ENCODE assay signal across 11 cellular contexts in the genomic region with DNA sequence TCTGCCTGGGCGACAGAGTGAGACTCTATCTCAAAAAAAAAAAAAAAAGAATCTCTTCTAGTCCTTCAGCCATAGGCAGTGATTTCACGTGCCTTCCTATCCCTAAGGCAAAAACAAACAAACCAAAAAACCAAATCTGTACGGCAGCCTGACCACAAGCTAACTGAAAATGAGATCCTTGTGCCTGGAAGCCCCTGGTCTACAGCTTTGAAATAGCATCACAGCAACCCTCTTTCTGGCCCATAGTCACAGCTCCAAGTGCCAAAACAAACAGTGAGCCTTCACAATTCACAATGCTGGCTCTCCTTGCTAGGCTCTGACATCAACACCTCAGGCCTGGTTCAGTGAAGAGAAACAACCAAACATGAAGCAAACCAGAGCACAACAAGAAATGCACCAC. TPM values are rescaled to one million over a fixed set of nuclear protein-coding genes. Genes with fewer than 3 reads are reported as not detected.
DNase-seq lines count a peak whose midpoint lies in the region; FAIRE-seq and TF ChIP-seq lines count a peak whose summit lies in the region.
"Had no signal": no experiment of that assay in that cellular context is flagged by ENCODE, and none has a peak within 500 bp of the region (broad histone marks: within the 10 kb centered on the region; RNA-seq: fewer than 3 reads in every experiment).

No MANE protein-coding gene starts in this region.

- no peak for TF ChIP-seq CTCF in HFF-Myc (IDR thresholded peaks at IDR 0.05; ENCODE audit: low read depth, low read length, missing control alignments)
- TF ChIP-seq CTCF in retinal pigment epithelial cell (conservative IDR thresholded peaks at IDR 0.05; ENCODE audit: low read depth, low read length): no peak

- no peak for FAIRE-seq in GM12891 (lab: Jason Lieb, UNC)

- intact Hi-C loops in head of caudate nucleus (cut with DNase I): no loop called here

- no peak for TF ChIP-seq POLR2A in GM12891 (IDR thresholded peaks at IDR 0.05; ENCODE audit: low read depth, low read length)

- peak; percentile 14 for DNase-seq in HFF-Myc (ENCODE audit: extremely low read depth, low read depth)
- DNase-seq in anterior cingulate cortex (lab: John Stamatoyannopoulos, UW): peak in 49 of 58 donors; percentile 1 to 92 (median 53)
- peak in 41 of 42 donors; percentile 12 to 88 (median 67) for DNase-seq in head of caudate nucleus
- peak; percentile 8 for DNase-seq in retinal pigment epithelial cell (ENCODE audit: low read depth)
- no peak for DNase-seq in NCI-H2107 (lab: John Stamatoyannopoulos, UW)
- DNase-seq in GM12891 (ENCODE audit: insufficient read length, low spot score): no peak
- no peak for DNase-seq in GDM1 (lab: John Stamatoyannopoulos, UW)
- DNase-seq in GM19240 (ENCODE audit: insufficient read length, low spot score): no peak
- DNase-seq: activated naive CD4-positive, alpha-beta T cell treated with anti-CD3 and anti-CD28 coated beads, Interleukin-2, amount 10 ng/mL, durations not matched to agents 7 days and 5 days; HCEC 1CT had no signal

- H3K4me3 ChIP-seq in HFF-Myc (replicated peaks; ENCODE audit: low read depth, low read length): no peak overlapping the region
- no peak overlapping the region for H3K4me3 ChIP-seq in retinal pigment epithelial cell (ENCODE audit: low read length)
- H3K4me3 ChIP-seq: lung had no signal

TF ChIP-seq in GM12891, 5 proteins besides CTCF, POLR2A, EP300 and RAD21:
- TF ChIP-seq TAF1 (IDR thresholded peaks at IDR 0.05; ENCODE audit: low read depth, low read length): no peak
- TF ChIP-seq POLR2AphosphoS5 (IDR thresholded peaks at IDR 0.05; ENCODE audit: low read depth, low read length): no peak
- no peak for TF ChIP-seq SPI1 (IDR thresholded peaks at IDR 0.05; ENCODE audit: low read depth, low read length)
- no peak for TF ChIP-seq POU2F2 (IDR thresholded peaks at IDR 0.05; ENCODE audit: low read depth, low read length)

RNA-seq across cellular contexts. Expression of a gene that starts 46.1 kb away (rescaled TPM):
- polyA plus RNA-seq in GM12891 (2012; ENCODE audit: low read depth, missing spikeins): 0.06 TPM

Comparison
In these comparisons a context has a peak if more than half of its experiments do, and no peak if none do; other contexts are left out.
1. DNase-seq: peak in HFF-Myc (single experiment), anterior cingulate cortex (49 of 58), head of caudate nucleus (41 of 42) and retinal pigment epithelial cell (single experiment); none in NCI-H2107 (single experiment), GM12891 (single experiment), GDM1 (single experiment) and GM19240 (single experiment).